In the genomic region with DNA sequence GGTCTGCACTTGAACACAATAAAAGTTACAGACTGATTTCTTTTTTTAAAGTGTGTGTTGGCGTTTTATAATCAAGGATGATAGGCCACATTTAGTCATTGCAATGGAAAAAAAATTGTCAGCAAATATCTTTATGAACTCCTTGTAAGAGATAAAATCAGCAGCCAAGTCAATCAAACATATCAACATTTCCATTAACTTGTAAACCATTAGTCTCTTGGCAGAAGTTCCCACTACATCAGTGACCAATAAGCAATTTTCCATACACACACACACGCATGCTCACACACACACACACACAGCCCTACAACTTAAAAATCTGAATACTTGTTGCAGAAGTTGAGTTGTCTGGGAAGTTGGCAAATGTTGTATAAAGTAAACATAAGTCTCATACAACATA, we compare ENCODE assay signal across 6 cellular contexts.
"Had no signal": no experiment of that assay in that cellular context is flagged by ENCODE, and none has a peak within 500 bp of the region (broad histone marks: within the 10 kb centered on the region; RNA-seq: fewer than 3 reads in every experiment).

No MANE protein-coding gene starts in this region.

- DNase-seq: H9, HCEC 1CT, IMR-90, KG1 had no signal

- ATAC-seq: GM23338, K562 had no signal

- H2AFZ ChIP-seq: GM23338 had no signal

- H3K4me2 ChIP-seq: GM23338 had no signal

- H3K4me3 ChIP-seq: GM23338, K562 had no signal
